ENCODE assay signal across 9 cellular contexts in genomic region chr1:203287109-203287893, GRCh38. TPM values are rescaled to one million over a fixed set of nuclear protein-coding genes. Genes with fewer than 3 reads are reported as not detected.
DNase-seq lines count a peak whose midpoint lies in the region; ATAC-seq and TF ChIP-seq lines count a peak whose summit lies in the region.
"Had no signal": no experiment of that assay in that cellular context is flagged by ENCODE, and none has a peak within 500 bp of the region (broad histone marks: within the 10 kb centered on the region; RNA-seq: fewer than 3 reads in every experiment).

No MANE protein-coding gene starts in this region.

- no peak overlapping the region for H3K9ac ChIP-seq in endodermal cell (ENCODE audit: extremely low read depth, low read length, poor library complexity, severe bottlenecking)

- H3K4me1 Mint-ChIP-seq in endodermal cell, result peaks cover 63% of the 10 kb centered on the region

- H3K4me3 ChIP-seq in H7 (ENCODE audit: insufficient read depth, low read depth, low read length), result no peak overlapping the region
- H3K4me3 ChIP-seq in NB4 (ENCODE audit: low read depth, low read length), result no peak overlapping the region
- no peak overlapping the region for H3K4me3 ChIP-seq in endodermal cell (ENCODE audit: low read length)
- H3K4me3 ChIP-seq in upper lobe of left lung, result peak overlapping the region in 1 of 4 donors; percentile 0
- H3K4me3 ChIP-seq: SJSA1 had no signal

- peak; percentile 70 for TF ChIP-seq POLR2A in GM15510 (IDR thresholded peaks at IDR 0.05; ENCODE audit: borderline replicate concordance, extremely low read depth, insufficient read length)
- no peak for TF ChIP-seq POLR2A in NB4 (IDR thresholded peaks at IDR 0.05; ENCODE audit: extremely low read depth, insufficient read length)
- TF ChIP-seq POLR2A in upper lobe of left lung (IDR thresholded peaks at IDR 0.05), result peak in 1 of 4 donors; percentile 64

- peak; percentile 66 for DNase-seq in H7
- peak; percentile 97 for DNase-seq in NB4 (ENCODE audit: low read depth)
- peak; percentile 78 for DNase-seq in activated CD4-positive, alpha-beta T cell treated with anti-CD3 and anti-CD28 coated beads for 48 hours
- peak; percentile 71 for DNase-seq in endodermal cell
- no peak for DNase-seq in omental fat pad (ENCODE audit: low spot score)
- peak; percentile 80 to 87 for DNase-seq in upper lobe of left lung
- DNase-seq in HT-29 (ENCODE audit: low spot score), result no peak

- peak; percentile 2 for ATAC-seq in omental fat pad (ENCODE audit: low FRiP score)
- ATAC-seq in upper lobe of left lung (ENCODE audit: low FRiP score in 2 of 2), result peak; percentile 68 to 76

- H3K9me3 ChIP-seq in endodermal cell (ENCODE audit: control insufficient read depth, low read length) (no peaks in the 10 kb centered on the region), upper lobe of left lung (no peaks in the 10 kb centered on the region)
- H3K9me3 ChIP-seq: SJSA1 had no signal

- peak overlapping the region; percentile 53 for H3K27ac Mint-ChIP-seq in endodermal cell

- H3K27me3 Mint-ChIP-seq in endodermal cell (ENCODE audit: insufficient read depth), result peaks cover 22% of the 10 kb centered on the region

- TF ChIP-seq CTCF in NB4 (IDR thresholded peaks at IDR 0.05; ENCODE audit: low read depth, low read length) (no peak), endodermal cell (conservative IDR thresholded peaks at IDR 0.05) (no peak), omental fat pad (IDR thresholded peaks at IDR 0.05) (no peak), upper lobe of left lung (IDR thresholded peaks at IDR 0.05) (peak in 2 of 6 experiments; percentile 15 to 24)

- 78 to 82% methylated on average over 7 to 9 of the region's 9 CpGs for WGBS in endodermal cell (ENCODE audit: insufficient coverage in 1 of 2, insufficient read length in 1 of 2), 2 experiments
- 32 to 45% methylated on average over 9 of the region's 9 CpGs for WGBS in upper lobe of left lung, 2 donors

- peaks cover 23% of the 10 kb centered on the region for H3K4me1 ChIP-seq in endodermal cell (ENCODE audit: control insufficient read depth, insufficient read depth, low read length)
- peaks cover 54 to 67% (median 63%) of the 10 kb centered on the region in 4 donors for H3K4me1 ChIP-seq in upper lobe of left lung

- no peaks in the 10 kb centered on the region for H3K9me3 Mint-ChIP-seq in endodermal cell

- peak in 1 of 4 donors; percentile 35 for TF ChIP-seq EP300 in upper lobe of left lung (IDR thresholded peaks at IDR 0.05)

- peaks cover 36% of the 10 kb centered on the region for H3K27me3 ChIP-seq in H7 (ENCODE audit: control insufficient read depth, insufficient read depth, low read length)
- H3K27me3 ChIP-seq in endodermal cell (ENCODE audit: control insufficient read depth, insufficient read depth, low read length, poor library complexity, severe bottlenecking), result no peaks in the 10 kb centered on the region
- no peaks in the 10 kb centered on the region for H3K27me3 ChIP-seq in upper lobe of left lung
- H3K27me3 ChIP-seq: SJSA1 had no signal

- no peak overlapping the region for H3K4me3 Mint-ChIP-seq in endodermal cell

- H3K36me3 Mint-ChIP-seq in endodermal cell (ENCODE audit: low read depth), result no peaks in the 10 kb centered on the region

- no peaks in the 10 kb centered on the region for H3K36me3 ChIP-seq in H7 (replicated peaks; ENCODE audit: control insufficient read depth, insufficient read depth, low read length)
- no peaks in the 10 kb centered on the region for H3K36me3 ChIP-seq in endodermal cell (ENCODE audit: control insufficient read depth, insufficient read depth, low read length)
- no peaks in the 10 kb centered on the region for H3K36me3 ChIP-seq in upper lobe of left lung
- H3K36me3 ChIP-seq: SJSA1 had no signal

- H3K27ac ChIP-seq in endodermal cell (ENCODE audit: low read depth, low read length), result peak overlapping the region; percentile 24
- peak overlapping the region; percentile 93 to 97 (median 94) for H3K27ac ChIP-seq in upper lobe of left lung
- H3K27ac ChIP-seq: SJSA1 had no signal

RNA-seq across cellular contexts. Expression of gene BTG2, which starts 18.0 kb away (rescaled TPM):
- 7.2 and 8.7 TPM in 2 replicates for total RNA-seq in H7 (2014; rRNA removed; shearing (Covaris generic))
- total RNA-seq in endodermal cell (10 to 100 TPM; 49.8 to 54.6 TPM), omental fat pad (100 to 1,000 TPM in 3 of 4 donors, 10 to 100 TPM in 1; 76.3 to 654 (median 238) TPM), upper lobe of left lung (100 to 1,000 TPM in 3 of 6 donors, 10 to 100 TPM in 3; 59.1 to 178 (median 104) TPM)
- 73.2 TPM for polyA plus RNA-seq in endodermal cell (2013, experiment 1 of 2)
- polyA plus RNA-seq in endodermal cell (2013, experiment 2 of 2), result 77.5 TPM
- 103 and 116 TPM in 2 replicates for total RNA-seq in HT-29 (2014; rRNA removed; shearing (Covaris generic))

RNA-seq across cellular contexts. Expression of gene CHIT1, which starts 57.8 kb away (rescaled TPM):
- total RNA-seq in H7 (2014; rRNA removed; shearing (Covaris generic)), result not detected in 2 replicates
- total RNA-seq in endodermal cell (under 1 TPM in 1 of 2 donors, not detected in 1; 0.07 TPM), omental fat pad (10 to 100 TPM in 1 of 4 donors, 1 to 10 TPM in 2, under 1 TPM in 1; 0.19 to 17.7 (median 2.3) TPM), upper lobe of left lung (10 to 100 TPM in 2 of 6 donors, 1 to 10 TPM in 4; 2.0 to 97.4 (median 3.7) TPM)
- not detected for polyA plus RNA-seq in endodermal cell (2013, experiment 1 of 2)
- not detected for polyA plus RNA-seq in endodermal cell (2013, experiment 2 of 2)
- not detected in 2 replicates for total RNA-seq in HT-29 (2014; rRNA removed; shearing (Covaris generic))
- total RNA-seq: SJSA1 had no signal

Comparison
In these comparisons a context has a peak if more than half of its experiments do, and no peak if none do; other contexts are left out.
1. DNase-seq: peak in H7 (single experiment), NB4 (single experiment), activated CD4-positive, alpha-beta T cell treated with anti-CD3 and anti-CD28 coated beads for 48 hours (single experiment), endodermal cell (single experiment) and upper lobe of left lung (2 of 2); none in omental fat pad (single experiment) and HT-29 (single experiment).